Comparison of ENCODE assay signal across 8 cellular contexts in the genomic region with DNA sequence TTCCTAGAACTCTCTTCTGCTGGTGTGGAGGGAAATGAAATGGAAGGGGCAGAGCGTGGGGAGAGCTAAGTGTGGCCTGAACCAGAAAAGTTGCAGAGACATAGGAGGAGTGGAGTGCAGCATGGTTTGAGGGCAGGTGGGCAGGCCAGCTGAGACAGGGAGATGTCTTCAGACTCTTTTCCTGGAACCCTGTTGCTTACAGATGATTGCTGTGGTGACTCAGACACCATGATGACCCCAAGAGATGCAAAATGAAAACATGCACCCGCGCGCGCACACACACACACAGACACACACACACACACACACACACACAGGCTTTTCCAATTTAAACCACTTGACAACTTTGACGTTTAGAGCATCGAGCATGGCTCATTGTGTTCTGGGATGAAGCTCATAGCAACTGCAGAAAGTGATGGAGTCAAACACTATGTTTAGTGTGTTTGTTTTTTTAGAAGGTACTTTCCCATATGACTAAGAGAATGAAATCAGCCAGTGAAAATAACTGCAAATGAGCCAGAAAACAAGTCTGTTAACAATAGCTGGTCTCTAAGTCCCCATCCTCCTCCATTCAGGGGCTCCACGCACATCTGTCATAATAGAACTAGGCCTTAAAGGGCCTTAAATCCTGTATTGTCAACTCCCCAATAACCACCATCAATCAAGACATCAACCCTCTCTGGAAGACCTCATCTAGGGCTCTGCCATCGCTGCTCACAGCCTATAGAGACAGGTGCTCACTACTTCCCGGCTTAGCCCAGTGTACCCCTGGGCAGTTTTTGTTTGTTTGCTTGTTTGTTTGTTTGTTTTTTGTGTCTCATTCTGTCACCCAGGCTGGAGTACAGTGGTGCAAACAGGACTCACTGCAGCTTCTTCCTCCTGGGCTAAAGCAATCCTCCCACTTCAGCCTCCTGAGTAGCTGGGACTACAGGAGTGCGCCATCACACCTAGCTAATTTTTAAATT. TPM values are rescaled to one million over a fixed set of nuclear protein-coding genes. Genes with fewer than 3 reads are reported as not detected.
DNase-seq lines count a peak whose midpoint lies in the region; ATAC-seq and TF ChIP-seq lines count a peak whose summit lies in the region.

No MANE protein-coding gene starts in this region.

- H3K79me2 ChIP-seq in fibroblast of lung (ENCODE audit: control insufficient read depth, insufficient read depth, low read length): no peaks in the 10 kb centered on the region

- no peaks in the 10 kb centered on the region for H3K36me3 ChIP-seq in fibroblast of lung (ENCODE audit: control insufficient read depth, insufficient read depth, low read length)

- H3K4me3 ChIP-seq in fibroblast of lung (replicated peaks in 1 of 4; ENCODE audit: control extremely low read depth in 1 of 4, insufficient read depth in 1 of 4, low read depth in 3 of 4, low read length in 4 of 4): no peak overlapping the region

- H3K27me3 ChIP-seq in fibroblast of lung (ENCODE audit: control insufficient read depth, insufficient read depth, low read length): no peaks in the 10 kb centered on the region

- no peak overlapping the region for H3K9ac ChIP-seq in fibroblast of lung (ENCODE audit: insufficient read depth, low read length)

- H3K9me3 ChIP-seq in fibroblast of lung (ENCODE audit: control insufficient read depth, insufficient read depth, low read depth, low read length): no peaks in the 10 kb centered on the region

- DNase-seq in Ammon's horn (ENCODE audit: low spot score) (peak; percentile 57), fibroblast of lung (ENCODE audit: low read depth in 2 of 2) (peak; percentile 56 to 79), NCI-H446 treated with DMSO at 0.1 percent for 48 hours (lab: John Stamatoyannopoulos, UW) (no peak), HT-29 (ENCODE audit: low spot score) (no peak), globus pallidus (ENCODE audit: low spot score) (no peak)

- no peak for TF ChIP-seq CTCF in fibroblast of lung (conservative IDR thresholded peaks at IDR 0.05 in 1 of 2, IDR thresholded peaks at IDR 0.05 in 1 of 2; ENCODE audit: low read depth in 1 of 2, low read length in 2 of 2)

- H2AFZ ChIP-seq in fibroblast of lung (ENCODE audit: low read length): no peak overlapping the region

- H3K4me2 ChIP-seq in fibroblast of lung (ENCODE audit: extremely low read depth, insufficient read depth, low read length): no peak overlapping the region

- ATAC-seq in GM19395 (IDR thresholded peaks at IDR 0.05; ENCODE audit: unreplicated experiment): peak; percentile 65
- peak; percentile 74 for ATAC-seq in HG03571 (IDR thresholded peaks at IDR 0.05; ENCODE audit: unreplicated experiment)
- no peak for ATAC-seq in HG03097 (IDR thresholded peaks at IDR 0.05; ENCODE audit: low FRiP score, unreplicated experiment)

- no peaks in the 10 kb centered on the region for H3K4me1 ChIP-seq in fibroblast of lung (ENCODE audit: control insufficient read depth, extremely low read depth, insufficient read depth, low read length)

- no peak overlapping the region for H3K27ac ChIP-seq in fibroblast of lung (ENCODE audit: insufficient read depth, low read length)

- no peaks in the 10 kb centered on the region for H4K20me1 ChIP-seq in fibroblast of lung (ENCODE audit: control insufficient read depth, extremely low read depth, insufficient read depth, low read length)

RNA-seq across cellular contexts. Expression of a gene that starts 9.6 kb away (rescaled TPM):
- 2.6 and 4.0 TPM in 2 replicates for total RNA-seq in fibroblast of lung
- 0.98 and 3.6 TPM in 2 replicates for polyA plus RNA-seq in fibroblast of lung
- 1.9 and 5.1 TPM in 2 replicates for polyA plus RNA-seq in fibroblast of lung (2012)
- 1.6 and 2.4 TPM in 2 replicates for polyA minus RNA-seq in fibroblast of lung (ENCODE audit: low replicate concordance)
- not detected in 2 replicates for total RNA-seq in HT-29 (2014; rRNA removed; shearing (Covaris generic))

Comparison
In these comparisons a context has a peak if more than half of its experiments do, and no peak if none do; other contexts are left out.
1. DNase-seq: peak in Ammon's horn (single experiment) and fibroblast of lung (2 of 2); none in NCI-H446 treated with DMSO at 0.1 percent for 48 hours (single experiment), HT-29 (single experiment) and globus pallidus (single experiment).